28 cellular contexts compared by ENCODE assay signal in the genomic region with DNA sequence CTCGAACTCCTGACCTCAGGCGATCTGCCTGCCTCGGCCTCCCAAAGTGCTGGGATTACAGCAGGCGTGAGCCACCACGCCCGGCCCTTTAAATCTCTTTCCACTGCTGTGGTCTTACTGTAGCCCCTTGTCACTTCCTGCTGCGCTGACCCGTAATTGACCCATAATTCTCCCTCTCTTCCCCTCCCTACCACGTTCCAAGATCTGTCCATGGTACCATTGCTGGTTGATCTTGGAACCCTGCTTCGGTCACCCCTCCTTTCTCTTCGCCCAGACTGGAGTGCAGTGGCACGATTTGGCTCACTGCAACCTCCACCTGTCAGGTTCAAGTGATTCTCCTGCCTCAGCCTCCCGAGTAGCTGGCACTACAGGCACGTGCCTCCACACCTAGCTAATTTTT. TPM values are rescaled to one million over a fixed set of nuclear protein-coding genes. Genes with fewer than 3 reads are reported as not detected.
DNase-seq lines count a peak whose midpoint lies in the region; ATAC-seq and TF ChIP-seq lines count a peak whose summit lies in the region.
"Had no signal": no experiment of that assay in that cellular context is flagged by ENCODE, and none has a peak within 500 bp of the region (broad histone marks: within the 10 kb centered on the region; RNA-seq: fewer than 3 reads in every experiment).

No MANE protein-coding gene starts in this region.

- TF ChIP-seq EP300 in SK-N-SH (IDR thresholded peaks at IDR 0.05; ENCODE audit: borderline replicate concordance in 1 of 2, low read depth in 1 of 2, low read length in 1 of 2), result no peak

- no peaks in the 10 kb centered on the region for H3K27me3 Mint-ChIP-seq in natural killer cell (ENCODE audit: low read depth in 2 of 2)
- H3K27me3 Mint-ChIP-seq: CD4-positive, alpha-beta memory T cell; dendritic cell treated with granulocyte-macrophage colony-stimulating factor and Interleukin-4, amounts not matched to agents 40 ng/mL and 50 ng/mL, for 4 days; stimulated activated naive CD8-positive, alpha-beta T cell treated with anti-CD3 and anti-CD28 coated beads, Interleukin-15, Interleukin-2, amounts not matched to agents 100 ng/mL and 50 ng/mL, for 24 hours had no signal

- H3K36me3 ChIP-seq in SK-N-SH (replicated peaks in 1 of 2; ENCODE audit: control insufficient read depth in 1 of 2, insufficient read depth in 2 of 2, low read length in 1 of 2) (no peaks in the 10 kb centered on the region), gastrocnemius medialis (no peaks in the 10 kb centered on the region), spleen (peaks cover 0 to 21% (median 0%) of the 10 kb centered on the region in 6 donors)
- H3K36me3 ChIP-seq: WERI-Rb-1 had no signal

- in situ Hi-C loops in gastrocnemius medialis (cut with MboI; ENCODE audit: low sequenced_read_pairs in 4 of 4), result no loop called here

- peaks cover 49% of the 10 kb centered on the region for H3K79me2 ChIP-seq in SK-N-SH (ENCODE audit: insufficient read depth)

- H3K27me3 ChIP-seq in SK-N-SH (ENCODE audit: insufficient read depth) (no peaks in the 10 kb centered on the region), gastrocnemius medialis (no peaks in the 10 kb centered on the region), spleen (replicated peaks in 1 of 7) (no peaks in the 10 kb centered on the region)
- H3K27me3 ChIP-seq: esophagus muscularis mucosa, heart right ventricle, testis had no signal

- H2AFZ ChIP-seq in SK-N-SH (ENCODE audit: low read depth), result no peak overlapping the region
- H2AFZ ChIP-seq: PC-9 had no signal

- H3K36me3 Mint-ChIP-seq in natural killer cell, result no peaks in the 10 kb centered on the region

- no peak overlapping the region for H3K27ac Mint-ChIP-seq in natural killer cell
- H3K27ac Mint-ChIP-seq: dendritic cell treated with granulocyte-macrophage colony-stimulating factor and Interleukin-4, amounts not matched to agents 40 ng/mL and 50 ng/mL, for 4 days had no signal

- peaks cover 10% of the 10 kb centered on the region for H4K20me1 ChIP-seq in SK-N-SH (ENCODE audit: insufficient read depth)

- no peak for ATAC-seq in SK-N-SH treated with all-trans-retinoic acid at 6 μM for 48 hours
- ATAC-seq in gastrocnemius medialis, result no peak
- ATAC-seq in natural killer cell, result no peak
- ATAC-seq: heart right ventricle had no signal

- H3K4me3 Mint-ChIP-seq in natural killer cell, result no peak overlapping the region
- H3K4me3 Mint-ChIP-seq: CD4-positive, alpha-beta memory T cell; dendritic cell treated with granulocyte-macrophage colony-stimulating factor and Interleukin-4, amounts not matched to agents 40 ng/mL and 50 ng/mL, for 4 days; stimulated activated naive CD8-positive, alpha-beta T cell treated with anti-CD3 and anti-CD28 coated beads, Interleukin-15, Interleukin-2, amounts not matched to agents 100 ng/mL and 50 ng/mL, for 24 hours had no signal

- TF ChIP-seq POLR2A in gastrocnemius medialis (IDR thresholded peaks at IDR 0.05) (no peak), spleen (IDR thresholded peaks at IDR 0.05) (no peak)

- H3K4me1 ChIP-seq in SK-N-SH (ENCODE audit: control insufficient read depth in 1 of 2, insufficient read depth in 2 of 2, low read depth in 1 of 2, low read length in 1 of 2) (no peaks in the 10 kb centered on the region), gastrocnemius medialis (peaks cover 57 to 75% of the 10 kb centered on the region in 2 donors), spleen (peaks cover 4 to 81% (median 35%) of the 10 kb centered on the region in 6 donors)

- H3K9me2 ChIP-seq in SK-N-SH, result no peaks in the 10 kb centered on the region

- 95% methylated on average over 14 of the region's 14 CpGs for WGBS in SK-N-SH (ENCODE audit: low lambda C conversion rate)
- WGBS in spleen, 5 donors, result 73 to 86% (median 79%) methylated on average over 13 to 14 of the region's 14 CpGs

- H3F3A ChIP-seq in SK-N-SH (replicated peaks; ENCODE audit: insufficient read depth), result no peaks in the 10 kb centered on the region

- CTCF ChIA-PET in SK-N-SH (lab: Yijun Ruan, JAX), result interaction anchor here (1.9 kb wide), 1 partner anchor 55 kb away, joined by 8 read pairs; no protein-coding TSS in a partner anchor

- TF ChIP-seq CTCF in SK-N-SH (IDR thresholded peaks at IDR 0.05) (no peak), fibroblast of villous mesenchyme (IDR thresholded peaks at IDR 0.05; ENCODE audit: insufficient read depth, low read depth, low read length) (no peak), gastrocnemius medialis (IDR thresholded peaks at IDR 0.05 in 4 of 5, conservative IDR thresholded peaks at IDR 0.05 in 1 of 5) (no peak), spleen (IDR thresholded peaks at IDR 0.05 in 8 of 11, conservative IDR thresholded peaks at IDR 0.05 in 3 of 11) (no peak), natural killer cell (IDR thresholded peaks at IDR 0.05) (no peak)

- no peak overlapping the region for H3K9ac ChIP-seq in SK-N-SH

- no peak for TF ChIP-seq RAD21 in SK-N-SH (IDR thresholded peaks at IDR 0.05; ENCODE audit: low read length)

- intact Hi-C loops in gastrocnemius medialis (cut with DNase I; ENCODE audit: low total_unique reads), result loop anchor here (2.0 kb wide), 1 partner anchor 29 kb away; no protein-coding TSS in a partner anchor
- intact Hi-C loops in spleen (cut with DNase I; ENCODE audit: low total_unique reads), result no loop called here
- intact Hi-C loops in natural killer cell (cut with micrococcal nuclease), result no loop called here

- DNase-seq in SK-N-SH (no peak), fibroblast of villous mesenchyme (ENCODE audit: low read depth) (peak; percentile 30), gastrocnemius medialis (no peak), spleen (no peak), cerebellar nuclear complex (lab: John Stamatoyannopoulos, UW) (no peak), natural killer cell (no peak)
- DNase-seq: activated CD4-positive, alpha-beta T cell treated with anti-CD3 and anti-CD28 coated beads for 4 hours; activated effector memory CD4-positive, alpha-beta T cell treated with anti-CD3 and anti-CD28 coated beads, Interleukin-2, amount 50 U/mL, for 16 hours; CD4-positive, alpha-beta memory T cell; central memory CD4-positive, alpha-beta T cell; foreskin melanocyte; heart right ventricle; mesendoderm; NCI-H1436; NCI-H2081; NCI-H526 treated with DMSO at 0.1 percent for 48 hours; NK-92 treated with Interleukin-12 subunit alpha and Interleukin-12 subunit beta, amount 100 ng/mL, for 24 hours; PC-9; Right ventricle myocardium superior; stimulated activated CD8-positive, alpha-beta memory T cell treated with anti-CD3 and anti-CD28 coated beads, Interleukin-4, amount 100 ng/mL, for 48 hours; T-helper 2 cell; testis; WERI-Rb-1 had no signal

- no peak overlapping the region for H3K27ac ChIP-seq in SK-N-SH (ENCODE audit: low read depth in 2 of 2, low read length in 1 of 2)
- H3K27ac ChIP-seq in gastrocnemius medialis, result peak overlapping the region in 3 of 4 donors; percentile 69 to 81 (median 72)
- H3K27ac ChIP-seq in spleen, result no peak overlapping the region
- H3K27ac ChIP-seq: esophagus muscularis mucosa, PC-9, testis, WERI-Rb-1 had no signal

- H3K4me1 Mint-ChIP-seq in natural killer cell, result peaks cover 23 to 53% of the 10 kb centered on the region in 2 donors

- no peaks in the 10 kb centered on the region for H3K9me3 Mint-ChIP-seq in natural killer cell
- H3K9me3 Mint-ChIP-seq: CD4-positive, alpha-beta memory T cell; dendritic cell treated with granulocyte-macrophage colony-stimulating factor and Interleukin-4, amounts not matched to agents 40 ng/mL and 50 ng/mL, for 4 days; stimulated activated naive CD8-positive, alpha-beta T cell treated with anti-CD3 and anti-CD28 coated beads, Interleukin-15, Interleukin-2, amounts not matched to agents 100 ng/mL and 50 ng/mL, for 24 hours had no signal

- no peak overlapping the region for H3K4me2 ChIP-seq in SK-N-SH
- H3K4me2 ChIP-seq: PC-9 had no signal

- no peak overlapping the region for H3K4me3 ChIP-seq in SK-N-SH (ENCODE audit: low read depth in 2 of 2, low read length in 1 of 2)
- no peak overlapping the region for H3K4me3 ChIP-seq in fibroblast of villous mesenchyme (ENCODE audit: low read depth, low read length)
- H3K4me3 ChIP-seq in gastrocnemius medialis, result no peak overlapping the region
- no peak overlapping the region for H3K4me3 ChIP-seq in spleen
- H3K4me3 ChIP-seq: esophagus muscularis mucosa, heart right ventricle, PC-9, testis had no signal

- no peaks in the 10 kb centered on the region for H3K9me3 ChIP-seq in SK-N-SH
- no peaks in the 10 kb centered on the region for H3K9me3 ChIP-seq in gastrocnemius medialis
- no peaks in the 10 kb centered on the region for H3K9me3 ChIP-seq in spleen
- H3K9me3 ChIP-seq: esophagus muscularis mucosa, heart right ventricle, testis had no signal

- POLR2A ChIA-PET in SK-N-SH (lab: Yijun Ruan, JAX), result no interaction called here

TF ChIP-seq in SK-N-SH, 30 proteins besides CTCF, POLR2A, EP300 and RAD21 (continues in another document):
- TF ChIP-seq, protein P1, sequence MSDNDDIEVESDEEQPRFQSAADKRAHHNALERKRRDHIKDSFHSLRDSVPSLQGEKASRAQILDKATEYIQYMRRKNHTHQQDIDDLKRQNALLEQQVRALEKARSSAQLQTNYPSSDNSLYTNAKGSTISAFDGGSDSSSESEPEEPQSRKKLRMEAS (IDR thresholded peaks at IDR 0.05; ENCODE audit: low read depth), result no peak

TF ChIP-seq in SK-N-SH treated with all-trans-retinoic acid at 6 μM for 48 hours, 23 proteins besides CTCF, POLR2A, EP300 and RAD21 (continues in another document):
- no peak for TF ChIP-seq ZC3H10 (CRISPR knock-in tag; IDR thresholded peaks at IDR 0.05)

TF ChIP-seq in PFSK-1, 5 proteins besides CTCF, POLR2A, EP300 and RAD21 (continues in another document):
- no peak for TF ChIP-seq TAF1 (IDR thresholded peaks at IDR 0.05; ENCODE audit: borderline replicate concordance, insufficient read depth, low read length)
- no peak for TF ChIP-seq FOXP2 (optimal IDR thresholded peaks at IDR 0.05; ENCODE audit: borderline replicate concordance, extremely low read depth, extremely low read length, insufficient read depth)

RNA-seq across cellular contexts. Expression of a gene that starts 6.5 kb away (rescaled TPM):
- 55.8 and 68.7 TPM in 2 replicates for polyA plus RNA-seq in SK-N-SH (2012; rRNA removed)
- 22.1 and 32.8 TPM in 2 replicates for polyA plus RNA-seq in SK-N-SH (2012; cell fraction: cytosol; rRNA removed)
- 129 and 157 TPM in 2 replicates for polyA plus RNA-seq in SK-N-SH (2012; cell fraction: nucleus; rRNA removed)
- 356 TPM for polyA plus RNA-seq in PFSK-1 (2012; ENCODE audit: insufficient read length, low read depth)
- total RNA-seq in fibroblast of villous mesenchyme, result 77.0 and 90.7 TPM in 2 replicates
- total RNA-seq in gastrocnemius medialis, result 100 to 1,000 TPM in 3 of 4 donors, 10 to 100 TPM in 1; 85.7 to 218 (median 115) TPM
- 100 to 1,000 TPM; 103 to 170 (median 139) TPM for total RNA-seq in spleen
- polyA plus RNA-seq in spleen, result 10 to 100 TPM; 49.1 to 83.0 (median 61.4) TPM
- total RNA-seq in natural killer cell, result 10 to 100 TPM; 56.0 to 60.5 (median 58.3) TPM

RNA-seq across cellular contexts. Expression of a gene that starts 42.6 kb away (rescaled TPM):
- 68.8 and 77.6 TPM in 2 replicates for polyA plus RNA-seq in SK-N-SH (2012; rRNA removed)
- polyA plus RNA-seq in SK-N-SH (2012; cell fraction: cytosol; rRNA removed), result 29.3 and 44.2 TPM in 2 replicates
- polyA plus RNA-seq in SK-N-SH (2012; cell fraction: nucleus; rRNA removed), result 71.0 and 91.8 TPM in 2 replicates
- 90.4 TPM for polyA plus RNA-seq in PFSK-1 (2012; ENCODE audit: insufficient read length, low read depth)
- 20.7 and 26.1 TPM in 2 replicates for total RNA-seq in fibroblast of villous mesenchyme
- 10 to 100 TPM; 28.5 to 52.1 (median 38.2) TPM for total RNA-seq in gastrocnemius medialis
- total RNA-seq in spleen, result 10 to 100 TPM; 37.6 to 69.2 (median 54.9) TPM
- polyA plus RNA-seq in spleen, result 10 to 100 TPM; 30.5 to 48.1 (median 37.5) TPM
- total RNA-seq in natural killer cell, result 10 to 100 TPM; 45.2 to 74.3 (median 61.9) TPM

Comparison
In these comparisons a context has a peak if more than half of its experiments do, and no peak if none do; other contexts are left out.
1. H3K27ac ChIP-seq: peak in gastrocnemius medialis (3 of 4); none in SK-N-SH (0 of 2) and spleen (0 of 8).